In the genomic region with DNA sequence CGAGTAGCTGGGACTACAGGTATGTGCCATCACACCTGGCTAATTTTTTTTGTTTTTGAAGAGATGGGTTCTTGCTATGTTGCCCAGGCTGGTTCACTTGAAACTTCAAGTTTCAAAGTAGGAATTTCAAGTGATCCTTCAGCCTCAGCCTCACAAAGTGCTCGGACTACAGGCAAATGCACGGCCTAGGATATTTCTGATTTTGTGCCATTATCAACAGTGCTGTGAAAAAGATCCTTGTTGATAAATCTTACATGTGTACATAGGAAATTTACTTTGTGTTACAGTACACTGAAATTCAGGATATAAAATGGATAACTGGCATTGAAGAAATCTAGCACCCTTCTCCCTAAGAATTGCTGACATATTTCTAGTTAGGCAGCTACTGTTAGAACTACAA, we compare ENCODE assay signal across 15 cellular contexts.
"Had no signal": no experiment of that assay in that cellular context is flagged by ENCODE, and none has a peak within 500 bp of the region (broad histone marks: within the 10 kb centered on the region; RNA-seq: fewer than 3 reads in every experiment).

No MANE protein-coding gene starts in this region.

- H3K4me1 ChIP-seq: gastrocnemius medialis had no signal

- H3K27me3 ChIP-seq: gastrocnemius medialis, heart right ventricle, ovary, testis, tibial nerve had no signal

- DNase-seq: effector CD8-positive, alpha-beta T cell; gastrocnemius medialis; heart right ventricle; hypothalamus; kidney glomerular epithelial cell; natural killer cell; nucleus accumbens; ovary; right cardiac atrium; stimulated activated CD4-positive, alpha-beta T cell treated with anti-CD3 and anti-CD28 coated beads, Interleukin-4, amount 100 ng/mL, for 1 hour; stimulated activated naive B cell treated with anti-CD40 and anti-IgM and Interleukin-4, amounts not matched to agents 10 μg/mL and 1 μg/mL and 100 μg/mL, for 72 hours; stimulated activated naive CD8-positive, alpha-beta T cell treated with anti-CD3 and anti-CD28 coated beads, Interleukin-15, amount 100 ng/mL, for 72 hours; testis had no signal

- H3K4me3 ChIP-seq: coronary artery, gastrocnemius medialis, heart right ventricle, ovary, testis, tibial nerve had no signal

- ATAC-seq: gastrocnemius medialis; natural killer cell; stimulated activated naive B cell treated with anti-CD40 and anti-IgM and Interleukin-4, amounts not matched to agents 10 μg/mL and 1 μg/mL and 100 μg/mL, for 72 hours; stimulated activated naive CD8-positive, alpha-beta T cell treated with anti-CD3 and anti-CD28 coated beads, Interleukin-15, amount 100 ng/mL, for 72 hours had no signal

- H3K9me3 ChIP-seq: gastrocnemius medialis, heart right ventricle, ovary, testis, tibial nerve had no signal

- H3K27ac ChIP-seq: coronary artery, testis, tibial nerve had no signal

- H3K36me3 ChIP-seq: gastrocnemius medialis, heart right ventricle, ovary, tibial nerve had no signal
